ENCODE assay signal across 7 cellular contexts in the genomic region with DNA sequence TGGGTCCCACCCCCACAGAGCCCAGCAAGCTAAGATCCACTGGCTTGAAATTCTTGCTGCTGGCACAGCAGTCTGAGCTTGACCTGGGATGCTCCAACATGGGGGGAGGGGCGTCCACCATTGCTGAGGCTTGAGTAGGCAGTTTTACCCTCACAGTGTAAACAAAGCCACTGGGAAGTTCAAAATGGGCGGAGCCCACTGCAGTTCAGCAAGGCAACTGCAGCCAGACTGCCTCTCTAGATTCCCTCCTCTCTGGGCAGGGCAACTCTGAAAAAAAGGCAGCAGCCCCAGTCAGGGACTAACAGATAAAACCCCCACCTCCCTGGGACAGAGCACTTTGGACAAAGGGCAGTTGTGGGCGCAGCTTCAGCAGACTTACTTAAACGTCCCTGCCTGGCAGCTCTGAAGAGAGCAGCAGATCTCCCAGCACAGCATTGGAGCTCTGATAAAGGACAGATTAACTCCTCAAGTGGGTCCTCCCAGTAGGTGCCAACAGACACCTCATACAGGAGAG. TPM values are rescaled to one million over a fixed set of nuclear protein-coding genes. Genes with fewer than 3 reads are reported as not detected.
A peak's percentile ranks its signal among the peaks of the same experiment; 100 is the strongest.
DNase-seq lines count a peak whose midpoint lies in the region; ATAC-seq, FAIRE-seq and TF ChIP-seq lines count a peak whose summit lies in the region.
"Not testable (repeated sequence)": the region's sequence is repeated elsewhere in the genome, so short reads cannot be mapped to it uniquely, and the experiment has no call there.

No MANE protein-coding gene starts in this region.

- H3K9ac ChIP-seq in PC-3 (ENCODE audit: low read length) = not testable (repeated sequence)
- 0 out of 2 replicates have a peak overlapping the region, but pooled peaks have one; percentile 24 for H3K9ac ChIP-seq in HepG2 (ENCODE audit: insufficient read depth, low read depth, low read length)

- not testable (repeated sequence) for H3K4me1 ChIP-seq in PC-3 (ENCODE audit: insufficient read depth, low read length); hepatocyte (ENCODE audit: insufficient read depth); mucosa of descending colon (ENCODE audit: low read depth)
- H3K4me1 ChIP-seq in HepG2 (ENCODE audit: insufficient read depth, low read length) = peaks cover 46% of the 10 kb centered on the region

- TF ChIP-seq RAD21 in HepG2 (CRISPR knock-in tag; IDR thresholded peaks at IDR 0.05) = not testable (repeated sequence)

- H3K27me3 ChIP-seq in PC-3 (ENCODE audit: low read length); hepatocyte; HepG2 (ENCODE audit: control insufficient read depth in 1 of 2, insufficient read depth in 2 of 2, low read length in 2 of 2): not testable (repeated sequence)

- not testable (repeated sequence) for H3K9me3 ChIP-seq in PC-3 (ENCODE audit: low read length)
- H3K9me3 ChIP-seq in hepatocyte (ENCODE audit: low read depth) (peaks cover 35% of the 10 kb centered on the region), HepG2 (ENCODE audit: low read length) (peaks cover 10% of the 10 kb centered on the region), mucosa of descending colon (peaks cover 14% of the 10 kb centered on the region)

- H3K4me3 ChIP-seq in PC-3 (ENCODE audit: low read length); hepatocyte; HepG2 (replicated peaks in 1 of 3; ENCODE audit: insufficient read depth in 1 of 3, low read depth in 2 of 3, low read length in 3 of 3); mucosa of descending colon: not testable (repeated sequence)

- not testable (repeated sequence) for H3F3A ChIP-seq in PC-3 (ENCODE audit: low read length, unreplicated experiment)

- peak; percentile 80 for DNase-seq in ELF-1 (ENCODE audit: low read depth, low spot score)
- DNase-seq in PC-3 = peak; percentile 12
- DNase-seq in amniotic epithelial cell (ENCODE audit: low read depth) = peak; percentile 24
- DNase-seq in erythroblast (lab: John Stamatoyannopoulos, UW) = peak; percentile 2 to 6
- DNase-seq in hepatocyte (ENCODE audit: low spot score) = peak; percentile 30
- peak; percentile 94 for DNase-seq in HepG2 (ENCODE audit: low spot score)
- peak in 1 of 3 donors; percentile 23 for DNase-seq in mucosa of descending colon

- not testable (repeated sequence) for H3K27ac ChIP-seq in PC-3 (ENCODE audit: low read length); hepatocyte
- H3K27ac ChIP-seq in HepG2 (ENCODE audit: extremely low read length, insufficient read depth, low read length) = peak overlapping the region; percentile 76

- H3K79me2 ChIP-seq in PC-3 (ENCODE audit: low read length); hepatocyte; HepG2 (ENCODE audit: insufficient read depth, low read length): not testable (repeated sequence)

- not testable (repeated sequence) for H2AFZ ChIP-seq in PC-3 (ENCODE audit: low read length); hepatocyte; HepG2 (ENCODE audit: low read length)

- 94% methylated on average over 4 of the region's 4 CpGs for WGBS in hepatocyte (ENCODE audit: low lambda C conversion rate, missing lambda C conversion rate)
- 0% methylated on average over 1 of the region's 4 CpGs for WGBS in HepG2 (ENCODE audit: low lambda C conversion rate)

- FAIRE-seq in HepG2 (lab: Jason Lieb, UNC) = peak; percentile 72

- not testable (repeated sequence) for TF ChIP-seq CTCF in PC-3 (conservative IDR thresholded peaks at IDR 0.05; ENCODE audit: low read depth, low read length); hepatocyte (IDR thresholded peaks at IDR 0.05; ENCODE audit: poor library complexity); HepG2 (CRISPR knock-in tag; IDR thresholded peaks at IDR 0.05); mucosa of descending colon (IDR thresholded peaks at IDR 0.05)

- not testable (repeated sequence) for BruUV-seq in PC-3 (replicated peaks; lab: Mats Ljungman, UMichigan); HepG2 (replicated peaks; lab: Mats Ljungman, UMichigan)

- in situ Hi-C loops in HepG2 (cut with HindIII; ENCODE audit: extremely low pct_ligation_motif_present, low pct_unique_long_range_greater_than_20kb) = not testable (repeated sequence)

- not testable (repeated sequence) for TF ChIP-seq EP300 in HepG2 (IDR thresholded peaks at IDR 0.05; ENCODE audit: low read depth in 2 of 2, low read length in 2 of 2); HepG2 (CRISPR knock-in tag; IDR thresholded peaks at IDR 0.05; ENCODE audit: borderline replicate concordance)

- not testable (repeated sequence) for H3K9me2 ChIP-seq in PC-3 (replicated peaks; ENCODE audit: low read length); hepatocyte (replicated peaks; ENCODE audit: insufficient read depth)

- intact Hi-C loops in PC-3 (cut with micrococcal nuclease) = loop anchor here (10.0 kb wide), 2 partner anchors 65 to 145 kb away; no protein-coding TSS in a partner anchor
- intact Hi-C loops in HepG2 (cut with micrococcal nuclease; ENCODE audit: unreplicated experiment); mucosa of descending colon (cut with DNase I, micrococcal nuclease): not testable (repeated sequence)

- POLR2A ChIA-PET in PC-3 (lab: Charles Lee; ENCODE audit: unreplicated experiment) = not testable (repeated sequence)
- POLR2A ChIA-PET in HepG2 (lab: Yijun Ruan, JAX) = interaction anchor here (0.7 to 1.6 kb wide), 2 partner anchors 52 to 151 kb away, joined by 3 read pairs; a partner anchor contains a TSS

- not testable (repeated sequence) for H3K4me2 ChIP-seq in PC-3 (ENCODE audit: low read length); hepatocyte
- peak overlapping the region; percentile 29 for H3K4me2 ChIP-seq in HepG2 (ENCODE audit: low read depth, low read length)

- CTCF ChIA-PET in PC-3 (lab: Charles Lee); HepG2 (lab: Yijun Ruan, JAX; ENCODE audit: low intra/inter-chr PET ratio, low total read pairs): not testable (repeated sequence)

- ATAC-seq in PC-3 = not testable (repeated sequence)
- ATAC-seq in HepG2 = peak; percentile 86
- ATAC-seq in mucosa of descending colon = peak; percentile 16

- H3K36me3 ChIP-seq in PC-3 (ENCODE audit: low read depth, low read length) (peaks cover 37% of the 10 kb centered on the region), hepatocyte (replicated peaks; ENCODE audit: insufficient read depth, low read depth) (peaks cover 14% of the 10 kb centered on the region), HepG2 (replicated peaks in 1 of 2; ENCODE audit: control insufficient read depth in 1 of 2, insufficient read depth in 2 of 2, low read length in 2 of 2) (peaks cover 10 to 49% of the 10 kb centered on the region in 2 experiments), mucosa of descending colon (ENCODE audit: low read depth) (peaks cover 13% of the 10 kb centered on the region)

- TF ChIP-seq POLR2A in erythroblast (IDR thresholded peaks at IDR 0.05; ENCODE audit: low read length); HepG2 (IDR thresholded peaks at IDR 0.05; ENCODE audit: insufficient read depth in 1 of 2, low read depth in 2 of 2, low read length in 2 of 2): not testable (repeated sequence)

- not testable (repeated sequence) for H4K20me1 ChIP-seq in PC-3 (ENCODE audit: low read length); hepatocyte (ENCODE audit: insufficient read depth, poor library complexity, severe bottlenecking); HepG2 (ENCODE audit: insufficient read depth, low read length)

TF ChIP-seq in HepG2, 621 proteins besides CTCF, POLR2A, EP300 and RAD21 (continues in another document):
- TF ChIP-seq NR2F6 (IDR thresholded peaks at IDR 0.05) = 0 out of 2 replicates have a peak, but pooled peaks have one; percentile 37
- peak; percentile 46 for TF ChIP-seq NR2F6 (CRISPR knock-in tag; IDR thresholded peaks at IDR 0.05)
- TF ChIP-seq ZNF749 (CRISPR knock-in tag; IDR thresholded peaks at IDR 0.05; ENCODE audit: borderline replicate concordance) = peak; percentile 52; the same call in 1 of the 2 replicates

RNA-seq across cellular contexts. Expression of a gene that starts 53.2 kb away (rescaled TPM):
- total RNA-seq in PC-3 (2014; rRNA removed) = 17.8 and 19.2 TPM in 2 replicates
- 22.4 and 23.6 TPM in 2 replicates for total RNA-seq in hepatocyte
- 9.2 and 15.9 TPM in 2 replicates for polyA plus RNA-seq in hepatocyte
- total RNA-seq in HepG2 (2016; rRNA removed; fragmentation: Illumina TruSeq; extraction: Trizol) = 28.1 and 40.9 TPM in 2 replicates
- total RNA-seq in HepG2 (2016; cell fraction: cytosol; rRNA removed; fragmentation: Illumina TruSeq; extraction: Trizol; ENCODE audit: low read depth) = 5.7 and 5.9 TPM in 2 replicates
- total RNA-seq in HepG2 (2016; cell fraction: insoluble cytoplasmic fraction; rRNA removed; fragmentation: Illumina TruSeq; extraction: Trizol) = 27.4 and 39.6 TPM in 2 replicates
- 11.3 and 14.9 TPM in 2 replicates for total RNA-seq in HepG2 (2016; cell fraction: membrane; rRNA removed; fragmentation: Illumina TruSeq; extraction: Trizol)
- 50.1 and 60.1 TPM in 2 replicates for total RNA-seq in HepG2 (2016; cell fraction: nucleus; rRNA removed; fragmentation: Illumina TruSeq; extraction: Trizol)
- 46.8 and 65.4 TPM in 2 replicates for polyA plus RNA-seq in HepG2 (2011; rRNA removed)
- polyA plus RNA-seq in HepG2 (2011; cell fraction: cytosol; rRNA removed) = 33.1 and 44.2 TPM in 2 replicates
- polyA plus RNA-seq in HepG2 (2011; cell fraction: nucleus; rRNA removed) = 24.2 and 24.7 TPM in 2 replicates
- polyA plus RNA-seq in HepG2 (2012) = 43.7 and 53.7 TPM in 2 replicates
- polyA plus RNA-seq in HepG2 (2016; cell fraction: cytosol; fragmentation: Illumina TruSeq; extraction: Trizol; ENCODE audit: low read depth) = 1.6 and 2.0 TPM in 2 replicates
- polyA plus RNA-seq in HepG2 (2016; cell fraction: insoluble cytoplasmic fraction; fragmentation: Illumina TruSeq; extraction: Trizol; ENCODE audit: low read depth) = 19.0 and 20.2 TPM in 2 replicates
- polyA plus RNA-seq in HepG2 (2016; cell fraction: membrane; fragmentation: Illumina TruSeq; extraction: Trizol; ENCODE audit: low read depth) = 5.1 and 6.0 TPM in 2 replicates
- 44.8 and 46.9 TPM in 2 replicates for polyA plus RNA-seq in HepG2 (2016; cell fraction: nucleus; fragmentation: Illumina TruSeq; extraction: Trizol; ENCODE audit: insufficient read depth, low read depth)
- 64.3 and 119 TPM in 2 replicates for polyA minus RNA-seq in HepG2 (2011; rRNA and poly(A)+ RNA removed; ENCODE audit: low replicate concordance)
- polyA minus RNA-seq in HepG2 (2011; cell fraction: cytosol; rRNA and poly(A)+ RNA removed) = 73.7 and 81.5 TPM in 2 replicates
- polyA minus RNA-seq in HepG2 (2011; cell fraction: nucleus; rRNA and poly(A)+ RNA removed) = 70.6 and 70.7 TPM in 2 replicates
- total RNA-seq in mucosa of descending colon = 10 to 100 TPM; 29.5 to 60.6 (median 34.1) TPM
